14 cellular contexts compared by ENCODE assay signal in the genomic region with DNA sequence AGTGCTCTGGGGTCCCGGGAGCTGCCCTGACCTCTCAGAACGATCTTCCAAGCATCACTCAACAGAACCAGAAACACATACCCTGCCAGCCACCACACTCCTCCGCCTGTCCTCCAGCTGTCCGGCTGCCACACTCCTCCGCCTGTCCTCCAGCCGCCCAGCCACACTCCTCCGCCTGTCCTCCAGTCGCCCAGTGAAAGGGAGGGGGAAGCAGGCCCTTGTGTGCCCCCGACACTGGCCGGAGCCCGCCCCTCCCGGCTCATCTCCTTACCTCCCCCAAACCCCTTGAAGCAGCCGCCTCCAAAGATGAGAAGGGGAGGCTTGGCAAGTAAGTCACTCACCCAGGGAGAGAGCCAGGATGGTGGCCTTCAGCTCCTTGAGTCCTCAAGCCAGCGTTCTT. TPM values are rescaled to one million over a fixed set of nuclear protein-coding genes. Genes with fewer than 3 reads are reported as not detected.
DNase-seq lines count a peak whose midpoint lies in the region; ATAC-seq, FAIRE-seq and TF ChIP-seq lines count a peak whose summit lies in the region.
"Had no signal": no experiment of that assay in that cellular context is flagged by ENCODE, and none has a peak within 500 bp of the region (broad histone marks: within the 10 kb centered on the region; RNA-seq: fewer than 3 reads in every experiment).

No MANE protein-coding gene starts in this region.

- H3K36me3 ChIP-seq in Panc1 (ENCODE audit: control insufficient read depth, insufficient read depth, low read length) (no peaks in the 10 kb centered on the region), small intestine (ENCODE audit: control insufficient read depth in 2 of 2, insufficient read depth in 2 of 2, low read length in 2 of 2) (no peaks in the 10 kb centered on the region), mucosa of descending colon (ENCODE audit: low read depth) (no peaks in the 10 kb centered on the region)
- H3K36me3 ChIP-seq: cardiac muscle cell, gastrocnemius medialis had no signal

- BruUV-seq in Calu3 (replicated peaks; lab: Mats Ljungman, UMichigan) (no TSS peak), Panc1 (replicated peaks; lab: Mats Ljungman, UMichigan) (no TSS peak)

- H3K4me3 Mint-ChIP-seq in Calu3 (ENCODE audit: low read depth, unreplicated experiment): peak overlapping the region; percentile 34

- TF ChIP-seq CTCF in Calu3 (IDR thresholded peaks at IDR 0.05; ENCODE audit: unreplicated experiment): no peak
- TF ChIP-seq CTCF in Panc1 (IDR thresholded peaks at IDR 0.05): no peak
- no peak for TF ChIP-seq CTCF in mucosa of descending colon (IDR thresholded peaks at IDR 0.05)

- H3K4me3 ChIP-seq in Panc1 (ENCODE audit: low read depth in 2 of 2, low read length in 2 of 2) (no peak overlapping the region), small intestine (ENCODE audit: low read depth in 1 of 2, low read length in 2 of 2) (no peak overlapping the region), mucosa of descending colon (no peak overlapping the region)
- H3K4me3 ChIP-seq: cardiac muscle cell, gastrocnemius medialis had no signal

- intact Hi-C loops in Calu3 (cut with micrococcal nuclease; ENCODE audit: unreplicated experiment): no loop called here
- intact Hi-C loops in Panc1 (cut with micrococcal nuclease; ENCODE audit: unreplicated experiment): no loop called here
- intact Hi-C loops in mucosa of descending colon (cut with DNase I, micrococcal nuclease): no loop called here

- H3K36me3 Mint-ChIP-seq in Calu3 (ENCODE audit: insufficient read depth, unreplicated experiment): peaks cover 15% of the 10 kb centered on the region

- no peak for DNase-seq in Calu3
- no peak for DNase-seq in Panc1 (ENCODE audit: low read depth, low spot score)
- DNase-seq in small intestine: no peak
- DNase-seq in SHP77 treated with DMSO at 0.1 percent for 48 hours (lab: John Stamatoyannopoulos, UW): no peak
- DNase-seq in mucosa of descending colon: no peak
- DNase-seq: activated gamma-delta T cell, gastrocnemius medialis, NCI-H1930, T1000 had no signal

- no peaks in the 10 kb centered on the region for H3K9me3 Mint-ChIP-seq in Calu3 (ENCODE audit: low read depth, unreplicated experiment)

- in situ Hi-C loops in Panc1 (cut with HindIII; ENCODE audit: low pct_unique_long_range_greater_than_20kb, low sequenced_read_pairs): no loop called here

- H3K4me1 Mint-ChIP-seq in Calu3 (ENCODE audit: low read depth, unreplicated experiment): peaks cover 22% of the 10 kb centered on the region

- H3K27ac Mint-ChIP-seq in Calu3 (ENCODE audit: unreplicated experiment): no peak overlapping the region

- ATAC-seq in Panc1 (0 out of 2 replicates have a peak, but pooled peaks have one; percentile 42), esophagus mucosa (peak; percentile 5), GM21360 (IDR thresholded peaks at IDR 0.05; ENCODE audit: unreplicated experiment) (no peak), mucosa of descending colon (no peak)
- ATAC-seq: gastrocnemius medialis had no signal

- H3K9me3 ChIP-seq in Panc1 (ENCODE audit: control insufficient read depth, insufficient read depth, low read depth, low read length) (no peaks in the 10 kb centered on the region), small intestine (ENCODE audit: control insufficient read depth, low read depth) (no peaks in the 10 kb centered on the region), mucosa of descending colon (no peaks in the 10 kb centered on the region)
- H3K9me3 ChIP-seq: gastrocnemius medialis had no signal

- FAIRE-seq in small intestine (lab: Jason Lieb, UNC): no peak
- FAIRE-seq: GM12892 had no signal

- H3K27ac ChIP-seq in Panc1 (ENCODE audit: low read length): no peak overlapping the region
- H3K27ac ChIP-seq in small intestine (ENCODE audit: low read depth in 1 of 2, low read length in 1 of 2): peak overlapping the region; percentile 33 to 71
- H3K27ac ChIP-seq: parathyroid adenoma had no signal

- H3K27me3 ChIP-seq in Panc1 (ENCODE audit: control insufficient read depth, insufficient read depth, low read length) (no peaks in the 10 kb centered on the region), small intestine (ENCODE audit: control insufficient read depth in 2 of 2, insufficient read depth in 2 of 2, low read length in 2 of 2) (no peaks in the 10 kb centered on the region)
- H3K27me3 ChIP-seq: cardiac muscle cell, gastrocnemius medialis had no signal

- WGBS in small intestine, 3 donors: 80 to 90% (median 87%) methylated on average over 12 to 14 of the region's 14 CpGs

- CTCF ChIA-PET in Calu3 (lab: Charles Lee): no interaction called here
- CTCF ChIA-PET in Panc1 (lab: Charles Lee): no interaction called here

- POLR2A ChIA-PET in Panc1 (lab: Charles Lee): no interaction called here

- no peaks in the 10 kb centered on the region for H3K27me3 Mint-ChIP-seq in Calu3 (ENCODE audit: unreplicated experiment)

- H3K4me1 ChIP-seq in Panc1 (ENCODE audit: control insufficient read depth, insufficient read depth, low read length): peaks cover 6% of the 10 kb centered on the region; the same call in 1 of the 2 replicates
- H3K4me1 ChIP-seq in small intestine (ENCODE audit: control insufficient read depth in 2 of 2, insufficient read depth in 1 of 2, low read depth in 1 of 2, low read length in 1 of 2): peaks cover 18 to 26% of the 10 kb centered on the region in 2 donors
- H3K4me1 ChIP-seq in mucosa of descending colon (ENCODE audit: low read depth): peaks cover 48% of the 10 kb centered on the region

RNA-seq across cellular contexts. Expression of gene STK24, which starts 40.2 kb away (rescaled TPM):
- total RNA-seq in Calu3 (2022) (51.2 and 55.3 TPM in 2 replicates), Panc1 (2021; ENCODE audit: unreplicated experiment) (57.3 TPM), esophagus mucosa (139 TPM), mucosa of descending colon (100 to 1,000 TPM; 190 to 210 (median 204) TPM)
- polyA plus RNA-seq in Panc1 (2012; ENCODE audit: insufficient read length): 30.1 TPM
- 100 to 1,000 TPM in 2 of 3 donors, 10 to 100 TPM in 1; 71.4 to 116 (median 114) TPM for polyA plus RNA-seq in small intestine

Comparison
In these comparisons a context has a peak if more than half of its experiments do, and no peak if none do; other contexts are left out.
1. ATAC-seq: peak in Panc1 (single experiment) and esophagus mucosa (single experiment); none in GM21360 (single experiment) and mucosa of descending colon (single experiment).